ENCODE assay signal across 2 cellular contexts in genomic region chr11:18890615-18891014, GRCh38.
TF ChIP-seq lines count a peak whose summit lies in the region.

No MANE protein-coding gene starts in this region.

TF ChIP-seq in A549, 52 proteins besides CTCF, POLR2A, EP300 and RAD21 (continued from another document):
- TF ChIP-seq, protein P1, sequence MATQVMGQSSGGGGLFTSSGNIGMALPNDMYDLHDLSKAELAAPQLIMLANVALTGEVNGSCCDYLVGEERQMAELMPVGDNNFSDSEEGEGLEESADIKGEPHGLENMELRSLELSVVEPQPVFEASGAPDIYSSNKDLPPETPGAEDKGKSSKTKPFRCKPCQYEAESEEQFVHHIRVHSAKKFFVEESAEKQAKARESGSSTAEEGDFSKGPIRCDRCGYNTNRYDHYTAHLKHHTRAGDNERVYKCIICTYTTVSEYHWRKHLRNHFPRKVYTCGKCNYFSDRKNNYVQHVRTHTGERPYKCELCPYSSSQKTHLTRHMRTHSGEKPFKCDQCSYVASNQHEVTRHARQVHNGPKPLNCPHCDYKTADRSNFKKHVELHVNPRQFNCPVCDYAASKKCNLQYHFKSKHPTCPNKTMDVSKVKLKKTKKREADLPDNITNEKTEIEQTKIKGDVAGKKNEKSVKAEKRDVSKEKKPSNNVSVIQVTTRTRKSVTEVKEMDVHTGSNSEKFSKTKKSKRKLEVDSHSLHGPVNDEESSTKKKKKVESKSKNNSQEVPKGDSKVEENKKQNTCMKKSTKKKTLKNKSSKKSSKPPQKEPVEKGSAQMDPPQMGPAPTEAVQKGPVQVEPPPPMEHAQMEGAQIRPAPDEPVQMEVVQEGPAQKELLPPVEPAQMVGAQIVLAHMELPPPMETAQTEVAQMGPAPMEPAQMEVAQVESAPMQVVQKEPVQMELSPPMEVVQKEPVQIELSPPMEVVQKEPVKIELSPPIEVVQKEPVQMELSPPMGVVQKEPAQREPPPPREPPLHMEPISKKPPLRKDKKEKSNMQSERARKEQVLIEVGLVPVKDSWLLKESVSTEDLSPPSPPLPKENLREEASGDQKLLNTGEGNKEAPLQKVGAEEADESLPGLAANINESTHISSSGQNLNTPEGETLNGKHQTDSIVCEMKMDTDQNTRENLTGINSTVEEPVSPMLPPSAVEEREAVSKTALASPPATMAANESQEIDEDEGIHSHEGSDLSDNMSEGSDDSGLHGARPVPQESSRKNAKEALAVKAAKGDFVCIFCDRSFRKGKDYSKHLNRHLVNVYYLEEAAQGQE (IDR thresholded peaks at IDR 0.05), result no peak
- TF ChIP-seq CBX2 (IDR thresholded peaks at IDR 0.05; ENCODE audit: borderline replicate concordance, low read depth), result no peak
- no peak for TF ChIP-seq ESRRA (IDR thresholded peaks at IDR 0.05; ENCODE audit: borderline replicate concordance, low read length)
- TF ChIP-seq EHF (CRISPR knock-in tag; IDR thresholded peaks at IDR 0.05), result no peak
- TF ChIP-seq HOXA7 (CRISPR knock-in tag; IDR thresholded peaks at IDR 0.05), result no peak
- no peak for TF ChIP-seq RCOR1 (IDR thresholded peaks at IDR 0.05; ENCODE audit: low read depth, low read length)
- TF ChIP-seq E2F6 (IDR thresholded peaks at IDR 0.05; ENCODE audit: borderline replicate concordance, low read depth), result no peak
- TF ChIP-seq, protein P2, sequence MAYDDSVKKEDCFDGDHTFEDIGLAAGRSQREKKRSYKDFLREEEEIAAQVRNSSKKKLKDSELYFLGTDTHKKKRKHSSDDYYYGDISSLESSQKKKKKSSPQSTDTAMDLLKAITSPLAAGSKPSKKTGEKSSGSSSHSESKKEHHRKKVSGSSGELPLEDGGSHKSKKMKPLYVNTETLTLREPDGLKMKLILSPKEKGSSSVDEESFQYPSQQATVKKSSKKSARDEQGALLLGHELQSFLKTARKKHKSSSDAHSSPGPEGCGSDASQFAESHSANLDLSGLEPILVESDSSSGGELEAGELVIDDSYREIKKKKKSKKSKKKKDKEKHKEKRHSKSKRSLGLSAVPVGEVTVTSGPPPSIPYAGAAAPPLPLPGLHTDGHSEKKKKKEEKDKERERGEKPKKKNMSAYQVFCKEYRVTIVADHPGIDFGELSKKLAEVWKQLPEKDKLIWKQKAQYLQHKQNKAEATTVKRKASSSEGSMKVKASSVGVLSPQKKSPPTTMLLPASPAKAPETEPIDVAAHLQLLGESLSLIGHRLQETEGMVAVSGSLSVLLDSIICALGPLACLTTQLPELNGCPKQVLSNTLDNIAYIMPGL (CRISPR knock-in tag; IDR thresholded peaks at IDR 0.05; ENCODE audit: borderline replicate concordance), result no peak
- no peak for TF ChIP-seq SMC3 (IDR thresholded peaks at IDR 0.05)
- no peak for TF ChIP-seq RARB (CRISPR knock-in tag; IDR thresholded peaks at IDR 0.05)
- no peak for TF ChIP-seq ZFP36 (IDR thresholded peaks at IDR 0.05; ENCODE audit: borderline replicate concordance, partially characterized antibody)
- no peak for TF ChIP-seq MAX (IDR thresholded peaks at IDR 0.05)
- no peak for TF ChIP-seq TP53 (CRISPR knock-in tag; IDR thresholded peaks at IDR 0.05)

TF ChIP-seq in GM23338, 12 proteins besides CTCF, POLR2A, EP300 and RAD21 (continued from another document):
- TF ChIP-seq ZNF462 (CRISPR knock-in tag; IDR thresholded peaks at IDR 0.05) (no peak), ZNF114 (CRISPR knock-in tag; IDR thresholded peaks at IDR 0.05) (no peak), EZH2phosphoT487 (IDR thresholded peaks at IDR 0.05; ENCODE audit: unreplicated experiment) (no peak), ZNF331 (CRISPR knock-in tag; IDR thresholded peaks at IDR 0.05; ENCODE audit: low read depth) (no peak), JUNB (IDR thresholded peaks at IDR 0.05; ENCODE audit: unreplicated experiment) (no peak), EZH2 (IDR thresholded peaks at IDR 0.05; ENCODE audit: low read depth, unreplicated experiment) (no peak), CREB1 (CRISPR knock-in tag; IDR thresholded peaks at IDR 0.05; ENCODE audit: low read depth) (no peak), NANOG (IDR thresholded peaks at IDR 0.05; ENCODE audit: borderline replicate concordance) (no peak)
- TF ChIP-seq, protein P3, sequence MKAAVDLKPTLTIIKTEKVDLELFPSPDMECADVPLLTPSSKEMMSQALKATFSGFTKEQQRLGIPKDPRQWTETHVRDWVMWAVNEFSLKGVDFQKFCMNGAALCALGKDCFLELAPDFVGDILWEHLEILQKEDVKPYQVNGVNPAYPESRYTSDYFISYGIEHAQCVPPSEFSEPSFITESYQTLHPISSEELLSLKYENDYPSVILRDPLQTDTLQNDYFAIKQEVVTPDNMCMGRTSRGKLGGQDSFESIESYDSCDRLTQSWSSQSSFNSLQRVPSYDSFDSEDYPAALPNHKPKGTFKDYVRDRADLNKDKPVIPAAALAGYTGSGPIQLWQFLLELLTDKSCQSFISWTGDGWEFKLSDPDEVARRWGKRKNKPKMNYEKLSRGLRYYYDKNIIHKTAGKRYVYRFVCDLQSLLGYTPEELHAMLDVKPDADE (IDR thresholded peaks at IDR 0.05), result no peak
- TF ChIP-seq, protein P1 (IDR thresholded peaks at IDR 0.05; ENCODE audit: unreplicated experiment), result no peak
